Comparison of ENCODE assay signal across 7 cellular contexts in genomic region chr22:23323960-23324688, GRCh38.
DNase-seq lines count a peak whose midpoint lies in the region; ATAC-seq, FAIRE-seq and TF ChIP-seq lines count a peak whose summit lies in the region.
"Not testable (repeated sequence)": the region's sequence is repeated elsewhere in the genome, so short reads cannot be mapped to it uniquely, and the experiment has no call there.

No MANE protein-coding gene starts in this region.

- not testable (repeated sequence) for TF ChIP-seq CTCF in OCI-LY3 (IDR thresholded peaks at IDR 0.05; ENCODE audit: low read depth, low read length); GM12878 (IDR thresholded peaks at IDR 0.05 in 2 of 3, conservative IDR thresholded peaks at IDR 0.05 in 1 of 3; ENCODE audit: control insufficient read depth in 2 of 3, extremely low read depth in 1 of 3, insufficient read depth in 1 of 3, low read depth in 3 of 3, low read length in 3 of 3)

- in situ Hi-C loops in GM12878 (cut with MboI): loop anchor here (5.0 kb wide), 1 partner anchor 53 kb away; no protein-coding TSS in a partner anchor

- H3K4me3 Mint-ChIP-seq in activated CD4-positive, alpha-beta T cell treated with anti-CD3 and anti-CD28 coated beads, Interleukin-2, amount 10 ng/mL, durations not matched to agents 24 days and 14 days; activated T-cell treated with anti-CD3 and anti-CD28 coated beads, Interleukin-2, amount 50 U/mL, for 24 hours; activated T-helper 17 cell treated with anti-CD3 and anti-CD28 coated beads, Interleukin-2, amount 50 U/mL, for 72 hours: not testable (repeated sequence)
- peak overlapping the region in 1 of 2 donors; percentile 19 for H3K4me3 Mint-ChIP-seq in stimulated activated naive CD8-positive, alpha-beta T cell treated with anti-CD3 and anti-CD28 coated beads, Interleukin-15, amount 100 ng/mL, for 72 hours

- TF ChIP-seq EP300 in GM12878 (IDR thresholded peaks at IDR 0.05; ENCODE audit: borderline replicate concordance in 1 of 2, control insufficient read depth in 1 of 2, low read depth in 2 of 2, low read length in 2 of 2): not testable (repeated sequence)

- H3K4me1 ChIP-seq in OCI-LY3 (ENCODE audit: low read length): peaks cover 18% of the 10 kb centered on the region
- H3K4me1 ChIP-seq in GM12878 (ENCODE audit: control insufficient read depth, insufficient read depth, low read length): not testable (repeated sequence)

- 23% methylated on average over 5 of the region's 6 CpGs for WGBS in GM12878 (ENCODE audit: insufficient coverage, insufficient replicate concordance, low lambda C conversion rate, missing lambda C conversion rate)

- TF ChIP-seq RAD21 in GM12878 (IDR thresholded peaks at IDR 0.05; ENCODE audit: insufficient read depth, low read depth, low read length): not testable (repeated sequence)

- not testable (repeated sequence) for H3K36me3 Mint-ChIP-seq in activated CD4-positive, alpha-beta T cell treated with anti-CD3 and anti-CD28 coated beads, Interleukin-2, amount 10 ng/mL, durations not matched to agents 24 days and 14 days (ENCODE audit: low read depth); activated T-cell treated with anti-CD3 and anti-CD28 coated beads, Interleukin-2, amount 50 U/mL, for 24 hours (ENCODE audit: low read depth); activated T-helper 17 cell treated with anti-CD3 and anti-CD28 coated beads, Interleukin-2, amount 50 U/mL, for 72 hours (ENCODE audit: low read depth)

- H2AFZ ChIP-seq in OCI-LY3 (ENCODE audit: low read depth, low read length); GM12878 (ENCODE audit: control insufficient read depth, low read depth, low read length): not testable (repeated sequence)

- peak; percentile 35 for FAIRE-seq in GM18507 (lab: Jason Lieb, UNC)
- not testable (repeated sequence) for FAIRE-seq in GM12878 (lab: Jason Lieb, UNC)

- H3K36me3 ChIP-seq in OCI-LY3 (replicated peaks; ENCODE audit: low read depth, low read length); GM12878 (ENCODE audit: control insufficient read depth in 2 of 2, insufficient read depth in 2 of 2, low read length in 1 of 2): not testable (repeated sequence)

- not testable (repeated sequence) for H3K9me3 ChIP-seq in OCI-LY3 (ENCODE audit: insufficient read depth, low read length); GM12878 (replicated peaks; ENCODE audit: control insufficient read depth, insufficient read depth, low read length)

- H3K9me3 Mint-ChIP-seq in activated CD4-positive, alpha-beta T cell treated with anti-CD3 and anti-CD28 coated beads, Interleukin-2, amount 10 ng/mL, durations not matched to agents 24 days and 14 days; activated T-cell treated with anti-CD3 and anti-CD28 coated beads, Interleukin-2, amount 50 U/mL, for 24 hours; activated T-helper 17 cell treated with anti-CD3 and anti-CD28 coated beads, Interleukin-2, amount 50 U/mL, for 72 hours; stimulated activated naive CD8-positive, alpha-beta T cell treated with anti-CD3 and anti-CD28 coated beads, Interleukin-15, amount 100 ng/mL, for 72 hours: not testable (repeated sequence)

- not testable (repeated sequence) for BruUV-seq in GM12878 (replicated peaks; lab: Mats Ljungman, UMichigan)

- CTCF ChIA-PET in GM12878 (lab: Yijun Ruan, JAX): interaction anchor here (0.6 to 3.0 kb wide), 5 partner anchors 52 to 1117 kb away, joined by 3 to 12 read pairs (median 3); no protein-coding TSS in a partner anchor

- H3K27me3 Mint-ChIP-seq in activated CD4-positive, alpha-beta T cell treated with anti-CD3 and anti-CD28 coated beads, Interleukin-2, amount 10 ng/mL, durations not matched to agents 24 days and 14 days; activated T-cell treated with anti-CD3 and anti-CD28 coated beads, Interleukin-2, amount 50 U/mL, for 24 hours; activated T-helper 17 cell treated with anti-CD3 and anti-CD28 coated beads, Interleukin-2, amount 50 U/mL, for 72 hours; stimulated activated naive CD8-positive, alpha-beta T cell treated with anti-CD3 and anti-CD28 coated beads, Interleukin-15, amount 100 ng/mL, for 72 hours: not testable (repeated sequence)

- TF ChIP-seq POLR2A in GM12878 (IDR thresholded peaks at IDR 0.05; ENCODE audit: low read depth, low read length): not testable (repeated sequence)

- RAD21 ChIA-PET in GM12878 (lab: Charles Lee; ENCODE audit: unreplicated experiment): interaction anchor here (0.6 to 1.3 kb wide), 4 partner anchors 33 to 718 kb away, joined by 3 to 5 read pairs (median 4); no protein-coding TSS in a partner anchor

- intact Hi-C loops in activated CD4-positive, alpha-beta T cell treated with anti-CD3 and anti-CD28 coated beads, Interleukin-2, amount 10 ng/mL, durations not matched to agents 24 days and 14 days (cut with micrococcal nuclease): not testable (repeated sequence)
- intact Hi-C loops in GM12878 (cut with micrococcal nuclease; ENCODE audit: unreplicated experiment): loop anchor here (5.0 kb wide), 1 partner anchor 53 kb away; no protein-coding TSS in a partner anchor

- not testable (repeated sequence) for H3K4me1 Mint-ChIP-seq in activated CD4-positive, alpha-beta T cell treated with anti-CD3 and anti-CD28 coated beads, Interleukin-2, amount 10 ng/mL, durations not matched to agents 24 days and 14 days; activated T-helper 17 cell treated with anti-CD3 and anti-CD28 coated beads, Interleukin-2, amount 50 U/mL, for 72 hours; stimulated activated naive CD8-positive, alpha-beta T cell treated with anti-CD3 and anti-CD28 coated beads, Interleukin-15, amount 100 ng/mL, for 72 hours
- H3K4me1 Mint-ChIP-seq in activated T-cell treated with anti-CD3 and anti-CD28 coated beads, Interleukin-2, amount 50 U/mL, for 24 hours (ENCODE audit: low read depth): peaks cover 14% of the 10 kb centered on the region

- H4K20me1 ChIP-seq in OCI-LY3 (ENCODE audit: insufficient read depth, low read length); GM12878 (ENCODE audit: control insufficient read depth, insufficient read depth): not testable (repeated sequence)

- H3K4me3 ChIP-seq in OCI-LY3 (ENCODE audit: low read length); GM12878: not testable (repeated sequence)

- H3K4me2 ChIP-seq in OCI-LY3 (ENCODE audit: low read length): peak overlapping the region; percentile 26
- not testable (repeated sequence) for H3K4me2 ChIP-seq in GM12878 (ENCODE audit: control insufficient read depth, insufficient read depth)

- H3K27ac Mint-ChIP-seq in activated CD4-positive, alpha-beta T cell treated with anti-CD3 and anti-CD28 coated beads, Interleukin-2, amount 10 ng/mL, durations not matched to agents 24 days and 14 days; activated T-helper 17 cell treated with anti-CD3 and anti-CD28 coated beads, Interleukin-2, amount 50 U/mL, for 72 hours: not testable (repeated sequence)
- peak overlapping the region; percentile 52 for H3K27ac Mint-ChIP-seq in activated T-cell treated with anti-CD3 and anti-CD28 coated beads, Interleukin-2, amount 50 U/mL, for 24 hours
- peak overlapping the region in 1 of 2 donors; percentile 34 for H3K27ac Mint-ChIP-seq in stimulated activated naive CD8-positive, alpha-beta T cell treated with anti-CD3 and anti-CD28 coated beads, Interleukin-15, amount 100 ng/mL, for 72 hours

- ATAC-seq in activated T-helper 17 cell treated with anti-CD3 and anti-CD28 coated beads, Interleukin-2, amount 50 U/mL, for 72 hours (replicated peaks): peak; percentile 96
- peak; percentile 90 for ATAC-seq in GM12878
- peak; percentile 98 for ATAC-seq in stimulated activated naive CD8-positive, alpha-beta T cell treated with anti-CD3 and anti-CD28 coated beads, Interleukin-15, amount 100 ng/mL, for 72 hours

- not testable (repeated sequence) for H3K27ac ChIP-seq in OCI-LY3 (ENCODE audit: low read length); GM12878 (ENCODE audit: control insufficient read depth, insufficient read depth)

- POLR2A ChIA-PET in GM12878 (lab: Charles Lee): interaction anchor here (0.6 to 0.7 kb wide), 2 partner anchors 114 to 897 kb away, joined by 3 read pairs; no protein-coding TSS in a partner anchor

- not testable (repeated sequence) for H3K27me3 ChIP-seq in OCI-LY3 (ENCODE audit: low read depth, low read length); GM12878 (replicated peaks in 1 of 2; ENCODE audit: control insufficient read depth in 2 of 2, insufficient read depth in 2 of 2, low read length in 1 of 2)

- H3K79me2 ChIP-seq in OCI-LY3 (ENCODE audit: low read length); GM12878 (ENCODE audit: control insufficient read depth, insufficient read depth, low read length): not testable (repeated sequence)

- SMC1A ChIA-PET in GM12878 (lab: Charles Lee; ENCODE audit: uncharacterized antibody, unreplicated experiment): interaction anchor here (1.6 kb wide), 1 partner anchor 52 kb away, joined by 4 read pairs; no protein-coding TSS in a partner anchor

- not testable (repeated sequence) for H3K9ac ChIP-seq in OCI-LY3 (ENCODE audit: low read length); GM12878 (ENCODE audit: control insufficient read depth, insufficient read depth, low read length)

- DNase-seq in GM18507 (ENCODE audit: extremely low spot score, insufficient read length, low read depth); activated T-cell treated with anti-CD3 and anti-CD28 coated beads, Interleukin-2, amount 50 U/mL, for 24 hours; GM12878 (ENCODE audit: low read depth, low spot score); stimulated activated naive CD8-positive, alpha-beta T cell treated with anti-CD3 and anti-CD28 coated beads, Interleukin-15, amount 100 ng/mL, for 72 hours: not testable (repeated sequence)
- peak; percentile 8 for DNase-seq in activated CD4-positive, alpha-beta T cell treated with anti-CD3 and anti-CD28 coated beads, Interleukin-2, amount 10 ng/mL, durations not matched to agents 24 days and 14 days

TF ChIP-seq in GM12878, 131 proteins besides CTCF, POLR2A, EP300 and RAD21:
- TF ChIP-seq RAD51 (IDR thresholded peaks at IDR 0.05) (peak; percentile 68), ZNF384 (IDR thresholded peaks at IDR 0.05; ENCODE audit: borderline replicate concordance, low read depth, low read length) (0 out of 2 replicates have a peak, but pooled peaks have one; percentile 10), ATF7 (IDR thresholded peaks at IDR 0.05; ENCODE audit: low read depth) (peak; percentile 62)
